In the genomic region with DNA sequence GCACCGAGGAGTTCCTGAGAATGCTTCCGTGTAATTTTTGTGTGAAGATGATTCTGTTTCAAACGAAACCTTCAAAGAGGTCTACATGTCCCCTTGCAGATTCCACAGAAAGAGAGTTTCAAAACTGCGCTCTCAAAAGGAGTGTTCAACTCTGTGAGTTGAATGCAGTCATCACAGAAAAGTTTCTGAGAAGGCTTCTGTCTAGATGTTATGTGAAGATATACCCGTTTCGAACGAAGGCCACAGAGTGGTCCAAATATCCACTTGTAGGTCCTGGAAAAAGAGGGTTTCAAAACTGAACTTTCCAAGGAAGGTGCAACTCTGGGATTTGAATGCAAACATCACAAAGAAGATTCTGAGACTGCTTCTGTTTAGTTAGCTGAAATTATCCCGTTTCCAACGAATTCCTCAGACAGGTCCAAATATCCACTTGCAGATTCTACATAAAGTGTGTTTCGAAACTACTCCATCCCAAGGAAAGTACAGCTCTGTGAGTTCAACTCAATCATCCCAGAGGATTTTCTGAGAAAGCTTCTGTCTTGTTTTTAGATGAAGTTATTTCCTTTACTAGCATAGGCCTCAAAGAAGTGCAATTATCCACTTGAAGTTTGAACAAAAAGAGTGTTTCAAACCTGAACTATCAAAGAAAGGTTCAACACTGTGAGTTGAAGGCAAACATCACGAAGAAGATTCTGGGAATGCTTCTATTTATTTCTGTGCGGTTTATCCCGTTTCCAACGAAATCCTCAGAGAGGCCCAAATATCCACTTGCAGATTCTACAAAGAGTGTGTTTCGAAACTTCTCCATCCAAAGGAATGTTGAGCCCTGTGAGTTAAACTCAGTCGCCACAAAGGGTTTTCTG, we compare ENCODE assay signal across 7 cellular contexts.
DNase-seq lines count a peak whose midpoint lies in the region; ATAC-seq and TF ChIP-seq lines count a peak whose summit lies in the region.
"Not testable (repeated sequence)": the region's sequence is repeated elsewhere in the genome, so short reads cannot be mapped to it uniquely, and the experiment has no call there.

No MANE protein-coding gene starts in this region.

- H3K27me3 Mint-ChIP-seq in activated T-cell treated with anti-CD3 and anti-CD28 coated beads, Interleukin-2, amount 50 U/mL, for 4 hours (ENCODE audit: low read depth); naive thymus-derived CD4-positive, alpha-beta T cell; stimulated activated memory B cell treated with anti-CD40 and anti-IgM and Interleukin-4, amounts not matched to agents 10 μg/mL and 1 μg/mL and 100 μg/mL, for 72 hours: not testable (repeated sequence)

- not testable (repeated sequence) for H3K36me3 ChIP-seq in Panc1 (ENCODE audit: control insufficient read depth, insufficient read depth, low read length); naive thymus-derived CD4-positive, alpha-beta T cell (ENCODE audit: control insufficient read depth in 2 of 3, insufficient read depth in 3 of 3, low read length in 3 of 3)

- in situ Hi-C loops in Panc1 (cut with HindIII; ENCODE audit: low pct_unique_long_range_greater_than_20kb, low sequenced_read_pairs), result not testable (repeated sequence)

- not testable (repeated sequence) for BruUV-seq in Panc1 (replicated peaks; lab: Mats Ljungman, UMichigan)

- POLR2A ChIA-PET in Panc1 (lab: Charles Lee); naive thymus-derived CD4-positive, alpha-beta T cell (lab: Charles Lee): not testable (repeated sequence)

- H3K36me3 Mint-ChIP-seq in activated T-cell treated with anti-CD3 and anti-CD28 coated beads, Interleukin-2, amount 50 U/mL, for 4 hours (ENCODE audit: insufficient read depth); naive thymus-derived CD4-positive, alpha-beta T cell; stimulated activated memory B cell treated with anti-CD40 and anti-IgM and Interleukin-4, amounts not matched to agents 10 μg/mL and 1 μg/mL and 100 μg/mL, for 72 hours: not testable (repeated sequence)

- not testable (repeated sequence) for H3K27ac Mint-ChIP-seq in naive thymus-derived CD4-positive, alpha-beta T cell; stimulated activated memory B cell treated with anti-CD40 and anti-IgM and Interleukin-4, amounts not matched to agents 10 μg/mL and 1 μg/mL and 100 μg/mL, for 72 hours

- not testable (repeated sequence) for H3K4me1 ChIP-seq in Panc1 (ENCODE audit: control insufficient read depth, insufficient read depth, low read length); foreskin keratinocyte; naive thymus-derived CD4-positive, alpha-beta T cell (ENCODE audit: control insufficient read depth in 2 of 2, insufficient read depth in 2 of 2, low read length in 2 of 2)

- intact Hi-C loops in Panc1 (cut with micrococcal nuclease; ENCODE audit: unreplicated experiment); left colon (cut with DNase I, micrococcal nuclease); naive thymus-derived CD4-positive, alpha-beta T cell (cut with micrococcal nuclease): not testable (repeated sequence)

- not testable (repeated sequence) for H3K27me3 ChIP-seq in Panc1 (ENCODE audit: control insufficient read depth, insufficient read depth, low read length); foreskin keratinocyte; naive thymus-derived CD4-positive, alpha-beta T cell (ENCODE audit: control insufficient read depth in 2 of 2, insufficient read depth in 2 of 2, low read length in 2 of 2)

- TF ChIP-seq CTCF in Panc1 (IDR thresholded peaks at IDR 0.05); foreskin keratinocyte (conservative IDR thresholded peaks at IDR 0.05): not testable (repeated sequence)

- H3K9me3 ChIP-seq in Panc1 (ENCODE audit: control insufficient read depth, insufficient read depth, low read depth, low read length), result not testable (repeated sequence)
- peaks cover 0 to 10% (median 0%) of the 10 kb centered on the region in 3 experiments for H3K9me3 ChIP-seq in naive thymus-derived CD4-positive, alpha-beta T cell (ENCODE audit: control insufficient read depth in 2 of 3, low read length in 3 of 3)

- peak; percentile 29 for ATAC-seq in GM19023 (IDR thresholded peaks at IDR 0.05; ENCODE audit: unreplicated experiment)
- ATAC-seq in Panc1, result peak; percentile 63
- peak; percentile 27 to 37 for ATAC-seq in activated T-cell treated with anti-CD3 and anti-CD28 coated beads, Interleukin-2, amount 50 U/mL, for 4 hours
- peak; percentile 13 for ATAC-seq in foreskin keratinocyte
- ATAC-seq in left colon, result peak; percentile 32
- peak; percentile 49 for ATAC-seq in naive thymus-derived CD4-positive, alpha-beta T cell
- ATAC-seq in stimulated activated memory B cell treated with anti-CD40 and anti-IgM and Interleukin-4, amounts not matched to agents 10 μg/mL and 1 μg/mL and 100 μg/mL, for 72 hours, result peak; percentile 46

- CTCF ChIA-PET in Panc1 (lab: Charles Lee); naive thymus-derived CD4-positive, alpha-beta T cell (lab: Charles Lee): not testable (repeated sequence)

- not testable (repeated sequence) for H3K4me1 Mint-ChIP-seq in activated T-cell treated with anti-CD3 and anti-CD28 coated beads, Interleukin-2, amount 50 U/mL, for 4 hours (ENCODE audit: low read depth); naive thymus-derived CD4-positive, alpha-beta T cell; stimulated activated memory B cell treated with anti-CD40 and anti-IgM and Interleukin-4, amounts not matched to agents 10 μg/mL and 1 μg/mL and 100 μg/mL, for 72 hours

- not testable (repeated sequence) for H3K9me3 Mint-ChIP-seq in activated T-cell treated with anti-CD3 and anti-CD28 coated beads, Interleukin-2, amount 50 U/mL, for 4 hours; stimulated activated memory B cell treated with anti-CD40 and anti-IgM and Interleukin-4, amounts not matched to agents 10 μg/mL and 1 μg/mL and 100 μg/mL, for 72 hours
- peaks cover 0 to 10% (median 0%) of the 10 kb centered on the region in 11 donors for H3K9me3 Mint-ChIP-seq in naive thymus-derived CD4-positive, alpha-beta T cell

- H3K4me3 Mint-ChIP-seq in activated T-cell treated with anti-CD3 and anti-CD28 coated beads, Interleukin-2, amount 50 U/mL, for 4 hours; naive thymus-derived CD4-positive, alpha-beta T cell; stimulated activated memory B cell treated with anti-CD40 and anti-IgM and Interleukin-4, amounts not matched to agents 10 μg/mL and 1 μg/mL and 100 μg/mL, for 72 hours: not testable (repeated sequence)

- not testable (repeated sequence) for DNase-seq in Panc1 (ENCODE audit: low read depth, low spot score); activated T-cell treated with anti-CD3 and anti-CD28 coated beads, Interleukin-2, amount 50 U/mL, for 4 hours; foreskin keratinocyte; left colon; naive thymus-derived CD4-positive, alpha-beta T cell

- H3K4me3 ChIP-seq in Panc1 (ENCODE audit: low read depth in 2 of 2, low read length in 2 of 2); naive thymus-derived CD4-positive, alpha-beta T cell (ENCODE audit: low read length): not testable (repeated sequence)

- not testable (repeated sequence) for H3K27ac ChIP-seq in Panc1 (ENCODE audit: low read length); foreskin keratinocyte; naive thymus-derived CD4-positive, alpha-beta T cell (ENCODE audit: low read depth, low read length)

Comparison
In these comparisons a context has a peak if more than half of its experiments do, and no peak if none do; other contexts are left out.
1. ATAC-seq: peak in every context shown above with its lines; median percentile 63 in Panc1; 49 in naive thymus-derived CD4-positive, alpha-beta T cell; 46 in stimulated activated memory B cell treated with anti-CD40 and anti-IgM and Interleukin-4, amounts not matched to agents 10 μg/mL and 1 μg/mL and 100 μg/mL, for 72 hours; 32 in activated T-cell treated with anti-CD3 and anti-CD28 coated beads, Interleukin-2, amount 50 U/mL, for 4 hours; 32 in left colon; 29 in GM19023; 13 in foreskin keratinocyte.